12 cellular contexts compared by ENCODE assay signal in genomic region chr5:141941307-141941706, GRCh38. TPM values are rescaled to one million over a fixed set of nuclear protein-coding genes. Genes with fewer than 3 reads are reported as not detected.
DNase-seq lines count a peak whose midpoint lies in the region; ATAC-seq and TF ChIP-seq lines count a peak whose summit lies in the region.
"Had no signal": no experiment of that assay in that cellular context is flagged by ENCODE, and none has a peak within 500 bp of the region (broad histone marks: within the 10 kb centered on the region; RNA-seq: fewer than 3 reads in every experiment).

No MANE protein-coding gene starts in this region.

- H3K9me3 Mint-ChIP-seq in natural killer cell treated with Interleukin-12 subunit alpha and Interleukin-12 subunit beta and Interleukin-15 and Interleukin-18, amount 100 ng/mL, for 72 hours: no peaks in the 10 kb centered on the region
- H3K9me3 Mint-ChIP-seq: stimulated activated naive CD8-positive, alpha-beta T cell treated with anti-CD3 and anti-CD28 coated beads, Interleukin-15, amount 100 ng/mL, for 72 hours had no signal

- peaks cover 18 to 24% of the 10 kb centered on the region in 2 donors for H3K4me1 Mint-ChIP-seq in natural killer cell treated with Interleukin-12 subunit alpha and Interleukin-12 subunit beta and Interleukin-15 and Interleukin-18, amount 100 ng/mL, for 72 hours (ENCODE audit: low read depth in 2 of 2)

- no peak overlapping the region for H3K4me3 ChIP-seq in AG10803 (ENCODE audit: low read length)
- no peak overlapping the region for H3K4me3 ChIP-seq in dorsolateral prefrontal cortex
- H3K4me3 ChIP-seq in thyroid gland (replicated peaks in 1 of 3): no peak overlapping the region

- peak in 1 of 2 donors; percentile 28 for ATAC-seq in natural killer cell treated with Interleukin-12 subunit alpha and Interleukin-12 subunit beta and Interleukin-15 and Interleukin-18, amount 100 ng/mL, for 72 hours
- no peak for ATAC-seq in HG03354 (IDR thresholded peaks at IDR 0.05; ENCODE audit: poor library complexity, severe bottlenecking, unreplicated experiment)

- H3K27ac ChIP-seq in dorsolateral prefrontal cortex: peak overlapping the region in 55 of 59 donors; percentile 3 to 83 (median 67)
- peak overlapping the region in 1 of 3 donors; percentile 28 for H3K27ac ChIP-seq in thyroid gland

- intact Hi-C loops in dorsolateral prefrontal cortex (cut with DNase I): no loop called here
- intact Hi-C loops in thyroid gland (cut with DNase I): no loop called here

- 59 to 67% methylated on average over 6 of the region's 6 CpGs for WGBS in thyroid gland, 2 donors

- no peak overlapping the region for H3K4me3 Mint-ChIP-seq in natural killer cell treated with Interleukin-12 subunit alpha and Interleukin-12 subunit beta and Interleukin-15 and Interleukin-18, amount 100 ng/mL, for 72 hours
- H3K4me3 Mint-ChIP-seq: stimulated activated naive CD8-positive, alpha-beta T cell treated with anti-CD3 and anti-CD28 coated beads, Interleukin-15, amount 100 ng/mL, for 72 hours had no signal

- no peaks in the 10 kb centered on the region for H3K9me3 ChIP-seq in thyroid gland

- TF ChIP-seq POLR2A in thyroid gland (IDR thresholded peaks at IDR 0.05): no peak

- peak overlapping the region; percentile 74 to 88 for H3K27ac Mint-ChIP-seq in natural killer cell treated with Interleukin-12 subunit alpha and Interleukin-12 subunit beta and Interleukin-15 and Interleukin-18, amount 100 ng/mL, for 72 hours

- DNase-seq in AG10803 (ENCODE audit: low read depth) (peak; percentile 81), M059J (ENCODE audit: low read depth) (peak; percentile 86), dorsolateral prefrontal cortex (no peak), NCI-H1930 (lab: John Stamatoyannopoulos, UW) (no peak), thyroid gland (no peak), HCEC 1CT (no peak)
- no peak for DNase-seq in natural killer cell treated with Interleukin-12 subunit alpha and Interleukin-12 subunit beta and Interleukin-15 and Interleukin-18, amount 100 ng/mL, for 72 hours (ENCODE audit: low spot score)
- DNase-seq: cortex of kidney; GDM1; NCI-H1048; stimulated activated naive CD8-positive, alpha-beta T cell treated with anti-CD3 and anti-CD28 coated beads, Interleukin-15, amount 100 ng/mL, for 72 hours had no signal

- peaks cover 20 to 31% of the 10 kb centered on the region in 2 donors for H3K36me3 ChIP-seq in thyroid gland

- TF ChIP-seq CTCF in AG10803 (conservative IDR thresholded peaks at IDR 0.05; ENCODE audit: low read length) (no peak), dorsolateral prefrontal cortex (IDR thresholded peaks at IDR 0.05 in 54 of 56, conservative IDR thresholded peaks at IDR 0.05 in 2 of 56; ENCODE audit: low read depth in 1 of 56, partially characterized antibody in 56 of 56) (no peak), thyroid gland (IDR thresholded peaks at IDR 0.05) (no peak)

- H3K4me1 ChIP-seq in thyroid gland: peaks cover 0 to 18% of the 10 kb centered on the region in 2 donors

- H3K27me3 Mint-ChIP-seq in natural killer cell treated with Interleukin-12 subunit alpha and Interleukin-12 subunit beta and Interleukin-15 and Interleukin-18, amount 100 ng/mL, for 72 hours: no peaks in the 10 kb centered on the region
- H3K27me3 Mint-ChIP-seq: stimulated activated naive CD8-positive, alpha-beta T cell treated with anti-CD3 and anti-CD28 coated beads, Interleukin-15, amount 100 ng/mL, for 72 hours had no signal

- no peaks in the 10 kb centered on the region for H3K36me3 Mint-ChIP-seq in natural killer cell treated with Interleukin-12 subunit alpha and Interleukin-12 subunit beta and Interleukin-15 and Interleukin-18, amount 100 ng/mL, for 72 hours

- no peaks in the 10 kb centered on the region for H3K27me3 ChIP-seq in dorsolateral prefrontal cortex
- no peaks in the 10 kb centered on the region for H3K27me3 ChIP-seq in thyroid gland

RNA-seq across cellular contexts. Expression of gene PCDH12, which starts 16.7 kb away (rescaled TPM):
- not detected in 2 replicates for total RNA-seq in M059J (2014; rRNA removed; shearing (Covaris generic))
- total RNA-seq in dorsolateral prefrontal cortex (1 to 10 TPM in 71 of 120 experiments, under 1 TPM in 49; 0.25 to 6.7 (median 1.1) TPM), thyroid gland (10 to 100 TPM in 1 of 4 donors, 1 to 10 TPM in 3; 7.7 to 23.2 (median 8.0) TPM)
- total RNA-seq in natural killer cell treated with Interleukin-12 subunit alpha and Interleukin-12 subunit beta and Interleukin-15 and Interleukin-18, amount 100 ng/mL, for 72 hours: 1 to 10 TPM in 1 of 2 donors, under 1 TPM in 1; 0.28 to 1.3 TPM

RNA-seq across cellular contexts. Expression of gene DELE1, which starts 17.6 kb away (rescaled TPM):
- total RNA-seq in M059J (2014; rRNA removed; shearing (Covaris generic)): 35.6 and 47.0 TPM in 2 replicates
- total RNA-seq in dorsolateral prefrontal cortex: 100 to 1,000 TPM in 11 of 120 experiments, 10 to 100 TPM in 109; 54.4 to 110 (median 82.7) TPM
- total RNA-seq in natural killer cell treated with Interleukin-12 subunit alpha and Interleukin-12 subunit beta and Interleukin-15 and Interleukin-18, amount 100 ng/mL, for 72 hours: 10 to 100 TPM; 70.9 to 93.6 TPM
- 100 to 1,000 TPM in 1 of 4 donors, 10 to 100 TPM in 3; 68.5 to 130 (median 85.1) TPM for total RNA-seq in thyroid gland

RNA-seq across cellular contexts. Expression of gene RNF14, which starts 27.6 kb away (rescaled TPM):
- total RNA-seq in M059J (2014; rRNA removed; shearing (Covaris generic)): 24.7 and 78.2 TPM in 2 replicates
- total RNA-seq in dorsolateral prefrontal cortex (100 to 1,000 TPM in 6 of 120 experiments, 10 to 100 TPM in 114; 48.7 to 113 (median 81.7) TPM), thyroid gland (10 to 100 TPM; 52.5 to 69.7 (median 61.7) TPM)
- total RNA-seq in natural killer cell treated with Interleukin-12 subunit alpha and Interleukin-12 subunit beta and Interleukin-15 and Interleukin-18, amount 100 ng/mL, for 72 hours: 10 to 100 TPM; 38.2 to 43.5 TPM

Comparison
In these comparisons a context has a peak if more than half of its experiments do, and no peak if none do; other contexts are left out.
1. DNase-seq: peak in AG10803 (single experiment) and M059J (single experiment); none in dorsolateral prefrontal cortex (0 of 10), natural killer cell treated with Interleukin-12 subunit alpha and Interleukin-12 subunit beta and Interleukin-15 and Interleukin-18, amount 100 ng/mL, for 72 hours (single experiment), NCI-H1930 (0 of 2), thyroid gland (0 of 2) and HCEC 1CT (single experiment).